19 cellular contexts compared by ENCODE assay signal in the genomic region with DNA sequence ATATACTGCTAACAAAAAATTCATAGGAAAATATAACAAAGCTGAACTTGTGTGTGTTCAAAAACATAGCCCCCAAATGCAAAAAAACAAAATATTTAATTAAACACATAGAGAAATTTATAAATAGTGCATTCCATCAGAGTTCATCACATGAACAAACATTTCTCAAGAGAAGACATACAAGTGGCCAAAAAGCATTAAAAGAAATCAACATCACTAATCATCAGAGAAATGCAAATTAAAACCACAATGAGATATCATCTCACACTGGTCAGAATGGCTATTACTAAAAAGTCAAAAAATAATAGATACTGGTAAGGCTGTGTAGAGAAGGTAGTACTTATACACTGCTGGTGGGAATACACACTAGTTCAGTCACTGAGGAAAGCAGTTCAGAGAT.
"Had no signal": no experiment of that assay in that cellular context is flagged by ENCODE, and none has a peak within 500 bp of the region (broad histone marks: within the 10 kb centered on the region; RNA-seq: fewer than 3 reads in every experiment).

No MANE protein-coding gene starts in this region.

- H3K36me3 ChIP-seq: colonic mucosa, esophagus muscularis mucosa, gastrocnemius medialis, heart right ventricle, left lung, lower lobe of right lung had no signal

- DNase-seq: colonic mucosa; cortex of kidney; effector CD8-positive, alpha-beta T cell; effector memory CD8-positive, alpha-beta T cell; endodermal cell; foreskin fibroblast; foreskin melanocyte; gastrocnemius medialis; glutamatergic neuron; head of caudate nucleus; heart right ventricle; hippocampal formation; left cardiac atrium; left lung; left ventricle myocardium superior; lower lobe of right lung; mesenchymal stem cell; naive thymus-derived CD4-positive, alpha-beta T cell had no signal

- H3K27ac ChIP-seq: colonic mucosa, esophagus muscularis mucosa, gastrocnemius medialis, heart right ventricle, left lung, lower lobe of right lung had no signal

- H3K4me1 ChIP-seq: colonic mucosa, esophagus muscularis mucosa, gastrocnemius medialis, heart right ventricle, left lung, lower lobe of right lung had no signal

- H3K27me3 ChIP-seq: colonic mucosa, esophagus muscularis mucosa, gastrocnemius medialis, heart right ventricle, left lung had no signal

- ATAC-seq: effector memory CD8-positive, alpha-beta T cell; gastrocnemius medialis; heart right ventricle; left cardiac atrium; left lung; left ventricle myocardium superior; lower lobe of right lung; naive thymus-derived CD4-positive, alpha-beta T cell had no signal

- H3K9me3 ChIP-seq: colonic mucosa, esophagus muscularis mucosa, gastrocnemius medialis, left lung, lower lobe of right lung had no signal

- H3K4me3 ChIP-seq: colonic mucosa, esophagus muscularis mucosa, gastrocnemius medialis, heart right ventricle, left lung, lower lobe of right lung had no signal
